17 cellular contexts compared by ENCODE assay signal in the genomic region with DNA sequence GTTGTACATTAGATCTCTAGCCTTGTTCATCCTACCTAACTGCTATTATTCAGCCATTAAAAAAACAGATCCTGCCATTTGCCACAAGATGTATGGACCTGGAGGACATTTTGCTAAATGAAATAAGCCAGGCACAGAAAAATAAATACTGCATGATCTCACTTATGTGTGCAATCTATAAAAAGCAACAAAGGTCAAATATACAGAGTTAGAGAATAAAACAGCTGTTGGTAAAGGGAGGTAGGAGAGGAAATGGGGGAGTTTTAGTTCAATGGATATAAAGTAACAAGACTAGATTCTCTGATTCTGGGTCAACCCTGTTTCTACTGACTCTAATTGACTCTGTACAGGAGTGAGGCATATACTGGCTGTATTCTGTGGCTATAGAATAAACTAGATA.
DNase-seq lines count a peak whose midpoint lies in the region; ATAC-seq, FAIRE-seq and TF ChIP-seq lines count a peak whose summit lies in the region.
"Had no signal": no experiment of that assay in that cellular context is flagged by ENCODE, and none has a peak within 500 bp of the region (broad histone marks: within the 10 kb centered on the region; RNA-seq: fewer than 3 reads in every experiment).

No MANE protein-coding gene starts in this region.

- no peak for ATAC-seq in SK-N-SH treated with all-trans-retinoic acid at 6 μM for 48 hours
- no peak for ATAC-seq in HG03139 (IDR thresholded peaks at IDR 0.05; ENCODE audit: unreplicated experiment)
- no peak for ATAC-seq in natural killer cell treated with Interleukin-12 subunit alpha and Interleukin-12 subunit beta and Interleukin-15 and Interleukin-18, amount 100 ng/mL, for 72 hours
- ATAC-seq: HCT116 had no signal

- TF ChIP-seq CTCF in SK-N-SH (IDR thresholded peaks at IDR 0.05) = no peak
- no peak for TF ChIP-seq CTCF in endothelial cell of umbilical vein (IDR thresholded peaks at IDR 0.05; ENCODE audit: extremely low read depth in 1 of 2, insufficient read depth in 1 of 2, low read depth in 1 of 2, low read length in 2 of 2)
- no peak for TF ChIP-seq CTCF in nephron (IDR thresholded peaks at IDR 0.05; ENCODE audit: unreplicated experiment in 3 of 3)

- no peak overlapping the region for H3K9ac ChIP-seq in SK-N-SH
- H3K9ac ChIP-seq in endothelial cell of umbilical vein (replicated peaks; ENCODE audit: extremely low read depth, insufficient read depth, low read length) = no peak overlapping the region

- no peak overlapping the region for H3K4me3 Mint-ChIP-seq in nephron
- no peak overlapping the region for H3K4me3 Mint-ChIP-seq in natural killer cell treated with Interleukin-12 subunit alpha and Interleukin-12 subunit beta and Interleukin-15 and Interleukin-18, amount 100 ng/mL, for 72 hours
- H3K4me3 Mint-ChIP-seq: CD14-positive monocyte; CD8-positive, alpha-beta memory T cell had no signal

- CTCF ChIA-PET in SK-N-SH (lab: Yijun Ruan, JAX) = interaction anchor here (1.5 kb wide), 1 partner anchor 341 kb away, joined by 3 read pairs; no protein-coding TSS in a partner anchor
- CTCF ChIA-PET in endothelial cell of umbilical vein (lab: Charles Lee) = no interaction called here

- no peak for TF ChIP-seq EP300 in SK-N-SH (IDR thresholded peaks at IDR 0.05; ENCODE audit: borderline replicate concordance in 1 of 2, low read depth in 1 of 2, low read length in 1 of 2)

- H3K27ac Mint-ChIP-seq in nephron = peak overlapping the region; percentile 78 to 88 (median 79)
- H3K27ac Mint-ChIP-seq in natural killer cell treated with Interleukin-12 subunit alpha and Interleukin-12 subunit beta and Interleukin-15 and Interleukin-18, amount 100 ng/mL, for 72 hours = peak overlapping the region in 1 of 2 donors; percentile 16

- POLR2A ChIA-PET in SK-N-SH (lab: Yijun Ruan, JAX) = no interaction called here
- POLR2A ChIA-PET in endothelial cell of umbilical vein (lab: Charles Lee) = interaction anchor here (1.7 kb wide), 1 partner anchor 166 kb away, joined by 3 read pairs; no protein-coding TSS in a partner anchor

- H3K27me3 Mint-ChIP-seq in nephron (ENCODE audit: low read depth) = no peaks in the 10 kb centered on the region
- H3K27me3 Mint-ChIP-seq in natural killer cell treated with Interleukin-12 subunit alpha and Interleukin-12 subunit beta and Interleukin-15 and Interleukin-18, amount 100 ng/mL, for 72 hours = peaks cover 0 to 10% of the 10 kb centered on the region in 2 donors

- intact Hi-C loops in endothelial cell of umbilical vein (cut with micrococcal nuclease) = no loop called here

- peaks cover 11% of the 10 kb centered on the region for H3K36me3 Mint-ChIP-seq in nephron (ENCODE audit: low read depth)
- H3K36me3 Mint-ChIP-seq in natural killer cell treated with Interleukin-12 subunit alpha and Interleukin-12 subunit beta and Interleukin-15 and Interleukin-18, amount 100 ng/mL, for 72 hours = no peaks in the 10 kb centered on the region
- H3K36me3 Mint-ChIP-seq: CD14-positive monocyte had no signal

- H3K27ac ChIP-seq in SK-N-SH (ENCODE audit: low read depth in 2 of 2, low read length in 1 of 2) (0 out of 4 replicates have a peak overlapping the region, but pooled peaks of 1 of the 2 experiments have one; percentile 7), endothelial cell of umbilical vein (ENCODE audit: insufficient read depth, low read depth, low read length) (no peak overlapping the region), caudate nucleus (ENCODE audit: low read depth, low read length) (no peak overlapping the region)
- H3K27ac ChIP-seq: 22Rv1, HL-60 had no signal

- H3K9me3 ChIP-seq in SK-N-SH = no peaks in the 10 kb centered on the region
- H3K9me3 ChIP-seq in endothelial cell of umbilical vein (replicated peaks; ENCODE audit: control insufficient read depth, insufficient read depth, low read length) = no peaks in the 10 kb centered on the region
- H3K9me3 ChIP-seq: Caco-2 had no signal

- no peaks in the 10 kb centered on the region for H3K27me3 ChIP-seq in SK-N-SH (ENCODE audit: insufficient read depth)
- H3K27me3 ChIP-seq in endothelial cell of umbilical vein (ENCODE audit: control insufficient read depth in 2 of 2, insufficient read depth in 2 of 2, low read length in 2 of 2) = no peaks in the 10 kb centered on the region

- H3K4me1 ChIP-seq in SK-N-SH (ENCODE audit: control insufficient read depth in 1 of 2, insufficient read depth in 2 of 2, low read depth in 1 of 2, low read length in 1 of 2) (no peaks in the 10 kb centered on the region), endothelial cell of umbilical vein (ENCODE audit: control insufficient read depth, extremely low read depth, insufficient read depth, low read length) (peaks cover 13% of the 10 kb centered on the region)
- H3K4me1 ChIP-seq: Caco-2 had no signal

- H3K4me3 ChIP-seq in SK-N-SH (ENCODE audit: low read depth in 2 of 2, low read length in 1 of 2) (no peak overlapping the region), endothelial cell of umbilical vein (replicated peaks in 1 of 3; ENCODE audit: insufficient read depth in 1 of 3, low read depth in 1 of 3, low read length in 3 of 3) (no peak overlapping the region)

- dilution Hi-C loops in endothelial cell of umbilical vein (cut with MboI; ENCODE audit: extremely low pct_ligation_motif_present, low sequenced_read_pairs) = no loop called here

- no TSS peak for BruUV-seq in endothelial cell of umbilical vein (replicated peaks; lab: Mats Ljungman, UMichigan)

- H3K4me1 Mint-ChIP-seq in nephron = peaks cover 12% of the 10 kb centered on the region
- H3K4me1 Mint-ChIP-seq in natural killer cell treated with Interleukin-12 subunit alpha and Interleukin-12 subunit beta and Interleukin-15 and Interleukin-18, amount 100 ng/mL, for 72 hours (ENCODE audit: low read depth in 2 of 2) = peaks cover 16 to 17% of the 10 kb centered on the region in 2 donors

- H3F3A ChIP-seq in SK-N-SH (replicated peaks; ENCODE audit: insufficient read depth) = peaks cover 31% of the 10 kb centered on the region

- H3K79me2 ChIP-seq in SK-N-SH (ENCODE audit: insufficient read depth) (no peaks in the 10 kb centered on the region), endothelial cell of umbilical vein (ENCODE audit: control insufficient read depth, insufficient read depth, low read length) (no peaks in the 10 kb centered on the region)

- DNase-seq in SK-N-SH (no peak), endothelial cell of umbilical vein (ENCODE audit: low read depth, low spot score) (peak; percentile 58), caudate nucleus (lab: John Stamatoyannopoulos, UW) (no peak), NCI-H526 (lab: John Stamatoyannopoulos, UW) (no peak)
- DNase-seq in natural killer cell treated with Interleukin-12 subunit alpha and Interleukin-12 subunit beta and Interleukin-15 and Interleukin-18, amount 100 ng/mL, for 72 hours (ENCODE audit: low spot score) = no peak
- DNase-seq: Caco-2; CD8-positive, alpha-beta memory T cell; DND-41; GDM1 had no signal

- FAIRE-seq in endothelial cell of umbilical vein (lab: Jason Lieb, UNC) = no peak
- FAIRE-seq: H1 had no signal

- no peaks in the 10 kb centered on the region for H3K9me1 ChIP-seq in endothelial cell of umbilical vein (replicated peaks; ENCODE audit: control insufficient read depth, extremely low read depth, insufficient read depth, low read length)

- no peak for TF ChIP-seq POLR2A in endothelial cell of umbilical vein (IDR thresholded peaks at IDR 0.05; ENCODE audit: low read depth, low read length)

- peaks cover 17% of the 10 kb centered on the region for H3K9me3 Mint-ChIP-seq in nephron
- H3K9me3 Mint-ChIP-seq in natural killer cell treated with Interleukin-12 subunit alpha and Interleukin-12 subunit beta and Interleukin-15 and Interleukin-18, amount 100 ng/mL, for 72 hours = no peaks in the 10 kb centered on the region

- H4K20me1 ChIP-seq in SK-N-SH (ENCODE audit: insufficient read depth) (no peaks in the 10 kb centered on the region), endothelial cell of umbilical vein (replicated peaks; ENCODE audit: control insufficient read depth, extremely low read depth, insufficient read depth, low read length) (no peaks in the 10 kb centered on the region)

- H3K4me2 ChIP-seq in SK-N-SH (no peak overlapping the region), endothelial cell of umbilical vein (ENCODE audit: insufficient read depth, low read length) (no peak overlapping the region)

- no peaks in the 10 kb centered on the region for H3K36me3 ChIP-seq in SK-N-SH (replicated peaks in 1 of 2; ENCODE audit: control insufficient read depth in 1 of 2, insufficient read depth in 2 of 2, low read length in 1 of 2)
- no peaks in the 10 kb centered on the region for H3K36me3 ChIP-seq in endothelial cell of umbilical vein (ENCODE audit: control insufficient read depth in 2 of 2, extremely low read depth in 1 of 2, insufficient read depth in 2 of 2, low read length in 2 of 2)

- no peak for TF ChIP-seq RAD21 in SK-N-SH (IDR thresholded peaks at IDR 0.05; ENCODE audit: low read length)

- H2AFZ ChIP-seq in SK-N-SH (ENCODE audit: low read depth) (no peak overlapping the region), endothelial cell of umbilical vein (ENCODE audit: low read depth, low read length) (no peak overlapping the region)

- no peaks in the 10 kb centered on the region for H3K9me2 ChIP-seq in SK-N-SH

TF ChIP-seq in SK-N-SH, 30 proteins besides CTCF, POLR2A, EP300 and RAD21:
- TF ChIP-seq MXI1 (IDR thresholded peaks at IDR 0.05; ENCODE audit: low read depth, low read length) = no peak
- peak; percentile 11; the same call in 1 of the 2 replicates for TF ChIP-seq TCF12 (IDR thresholded peaks at IDR 0.05)

TF ChIP-seq in endothelial cell of umbilical vein, 7 proteins besides CTCF, POLR2A, EP300 and RAD21:
- TF ChIP-seq GATA2 (IDR thresholded peaks at IDR 0.05; ENCODE audit: insufficient read depth, insufficient read length, low read depth, low read length) = no peak
- TF ChIP-seq JUN (IDR thresholded peaks at IDR 0.05; ENCODE audit: borderline replicate concordance, insufficient read depth, insufficient read length, low read depth) = no peak
- TF ChIP-seq FOS (IDR thresholded peaks at IDR 0.05; ENCODE audit: borderline replicate concordance, insufficient read depth, low read length) = no peak
- no peak for TF ChIP-seq MYC (IDR thresholded peaks at IDR 0.05; ENCODE audit: low read depth, low read length)
TF ChIP-seq in endothelial cell of umbilical vein: peak in this region for 0.
